ENCODE assay signal across 1 cellular context in genomic region chr2:54864727-54865126, GRCh38.
TF ChIP-seq lines count a peak whose summit lies in the region.

No MANE protein-coding gene starts in this region.

TF ChIP-seq in K562, 482 proteins besides CTCF, POLR2A, EP300 and RAD21 (continued from another document):
- TF ChIP-seq ATF3 (IDR thresholded peaks at IDR 0.05), result peak; percentile 25; the same call in 1 of the 2 replicates
- no peak for TF ChIP-seq ATF3 (CRISPR knock-in tag; conservative IDR thresholded peaks at IDR 0.05)
- no peak for TF ChIP-seq CEBPG (CRISPR knock-in tag; IDR thresholded peaks at IDR 0.05)
- TF ChIP-seq CEBPG (tag; conservative IDR thresholded peaks at IDR 0.05 in 1 of 2, IDR thresholded peaks at IDR 0.05 in 1 of 2), result peak; percentile 37 to 77; a peak in 3 of 4 replicates
